1 cellular context compared by ENCODE assay signal in the genomic region with DNA sequence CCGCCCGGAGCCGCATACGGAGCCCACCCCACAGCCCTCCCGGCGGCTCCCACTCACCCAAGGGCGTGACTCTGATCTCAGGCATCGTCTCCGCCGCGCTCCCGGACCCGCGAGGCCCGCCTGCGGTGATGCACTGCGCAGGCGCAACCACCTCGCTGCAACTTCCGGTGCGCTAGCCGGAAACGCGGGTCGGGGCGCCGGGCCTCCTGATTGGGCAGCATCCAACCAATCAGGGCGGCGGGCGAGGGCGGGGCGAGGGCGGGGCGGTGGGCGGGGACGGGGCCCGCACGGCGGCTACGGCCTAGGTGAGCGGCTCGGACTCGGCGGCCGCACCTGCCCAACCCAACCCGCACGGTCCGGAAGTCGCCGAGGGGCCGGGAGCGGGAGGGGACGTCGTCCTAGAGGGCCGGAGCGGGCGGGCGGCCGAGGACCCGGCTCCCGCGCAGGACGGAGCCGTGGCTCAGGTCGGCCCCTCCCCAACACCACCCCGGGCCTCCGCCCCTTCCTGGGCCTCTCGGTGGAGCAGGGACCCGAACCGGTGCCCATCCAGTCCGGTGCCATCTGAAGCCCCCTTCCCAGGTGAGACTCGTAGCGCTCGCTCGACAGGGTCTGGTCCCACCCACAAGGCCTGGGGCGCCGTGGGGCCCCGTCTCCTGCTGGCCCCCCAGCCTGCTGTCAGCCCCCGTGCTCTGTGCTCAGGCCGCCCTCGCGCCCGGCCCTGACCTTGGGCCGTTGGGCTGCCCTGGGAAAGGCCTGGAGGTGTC.
A peak's percentile ranks its signal among the peaks of the same experiment; 100 is the strongest.
TF ChIP-seq lines count a peak whose summit lies in the region.

A gene (plus strand): TSS at position 279 of the 764 bp plus-strand sequence. CDS start 2,109 bp downstream, outside the sequence.
A gene (minus strand): TSS at position 137 of the 764 bp plus-strand sequence. CDS start 52 bp downstream, at position 85.

TF ChIP-seq in K562, 482 proteins besides CTCF, POLR2A, EP300 and RAD21 (continued from another document):
- TF ChIP-seq, protein P1, sequence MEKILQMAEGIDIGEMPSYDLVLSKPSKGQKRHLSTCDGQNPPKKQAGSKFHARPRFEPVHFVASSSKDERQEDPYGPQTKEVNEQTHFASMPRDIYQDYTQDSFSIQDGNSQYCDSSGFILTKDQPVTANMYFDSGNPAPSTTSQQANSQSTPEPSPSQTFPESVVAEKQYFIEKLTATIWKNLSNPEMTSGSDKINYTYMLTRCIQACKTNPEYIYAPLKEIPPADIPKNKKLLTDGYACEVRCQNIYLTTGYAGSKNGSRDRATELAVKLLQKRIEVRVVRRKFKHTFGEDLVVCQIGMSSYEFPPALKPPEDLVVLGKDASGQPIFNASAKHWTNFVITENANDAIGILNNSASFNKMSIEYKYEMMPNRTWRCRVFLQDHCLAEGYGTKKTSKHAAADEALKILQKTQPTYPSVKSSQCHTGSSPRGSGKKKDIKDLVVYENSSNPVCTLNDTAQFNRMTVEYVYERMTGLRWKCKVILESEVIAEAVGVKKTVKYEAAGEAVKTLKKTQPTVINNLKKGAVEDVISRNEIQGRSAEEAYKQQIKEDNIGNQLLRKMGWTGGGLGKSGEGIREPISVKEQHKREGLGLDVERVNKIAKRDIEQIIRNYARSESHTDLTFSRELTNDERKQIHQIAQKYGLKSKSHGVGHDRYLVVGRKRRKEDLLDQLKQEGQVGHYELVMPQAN (IDR thresholded peaks at IDR 0.05; ENCODE audit: borderline replicate concordance) = peak; percentile 42; the same call in 1 of the 2 replicates
- TF ChIP-seq ZFX (CRISPR knock-in tag; IDR thresholded peaks at IDR 0.05) (peak; percentile 96), CREM (IDR thresholded peaks at IDR 0.05; ENCODE audit: low read depth) (peak; percentile 71), KDM2B (CRISPR knock-in tag; IDR thresholded peaks at IDR 0.05) (0 out of 2 replicates have a peak, but pooled peaks have one; percentile 35), C11orf30 (IDR thresholded peaks at IDR 0.05; ENCODE audit: low read depth) (peak; percentile 81), FOXK2 (conservative IDR thresholded peaks at IDR 0.05 in 1 of 2, IDR thresholded peaks at IDR 0.05 in 1 of 2; ENCODE audit: low read depth in 2 of 2) (no peak), RFX7 (CRISPR knock-in tag; IDR thresholded peaks at IDR 0.05) (no peak), GABPB1 (CRISPR knock-in tag; IDR thresholded peaks at IDR 0.05) (peak; percentile 93), FUS (optimal IDR thresholded peaks at IDR 0.05; ENCODE audit: low read depth, low read length) (no peak), PRMT5 (CRISPR knock-in tag; IDR thresholded peaks at IDR 0.05) (peak; percentile 68; the same call in 1 of the 2 replicates), CBFA2T2 (conservative IDR thresholded peaks at IDR 0.05) (no peak), MAZ (CRISPR knock-in tag; conservative IDR thresholded peaks at IDR 0.05 in 1 of 2, IDR thresholded peaks at IDR 0.05 in 1 of 2) (peak; percentile 7 to 70; a peak in 2 of 4 replicates), EGR1 (conservative IDR thresholded peaks at IDR 0.05) (peak; percentile 39; the same call in 1 of the 2 replicates), POLR2G (IDR thresholded peaks at IDR 0.05; ENCODE audit: low read depth, low read length) (peak; percentile 89), ILF3 (IDR thresholded peaks at IDR 0.05; ENCODE audit: borderline replicate concordance) (no peak), TGIF2 (CRISPR knock-in tag; IDR thresholded peaks at IDR 0.05) (no peak; the same call in 1 of the 2 replicates), CTBP1 (IDR thresholded peaks at IDR 0.05; ENCODE audit: borderline replicate concordance) (peak; percentile 11; the same call in 1 of the 2 replicates), DMBX1 (CRISPR knock-in tag; IDR thresholded peaks at IDR 0.05; ENCODE audit: borderline replicate concordance) (0 out of 2 replicates have a peak, but pooled peaks have one; percentile 19), MBD2 (IDR thresholded peaks at IDR 0.05; ENCODE audit: borderline replicate concordance, low read depth) (peak; percentile 71; the same call in 1 of the 2 replicates), NCOR1 (IDR thresholded peaks at IDR 0.05) (no peak), CCNT2 (IDR thresholded peaks at IDR 0.05; ENCODE audit: borderline replicate concordance, extremely low read depth, insufficient read length, low read depth, low read length) (peak; percentile 43), RB1 (IDR thresholded peaks at IDR 0.05; ENCODE audit: low read depth) (peak; percentile 75), SIN3B (IDR thresholded peaks at IDR 0.05; ENCODE audit: low read depth) (peak; percentile 6; the same call in 1 of the 2 replicates), TRIM28 (IDR thresholded peaks at IDR 0.05) (no peak), POLR2AphosphoS5 (IDR thresholded peaks at IDR 0.05; ENCODE audit: control insufficient read depth, insufficient read depth, low read depth, low read length) (peak; percentile 67), HMG20B (CRISPR knock-in tag; IDR thresholded peaks at IDR 0.05) (no peak), CBX5 (IDR thresholded peaks at IDR 0.05; ENCODE audit: borderline replicate concordance, low read depth) (no peak), ZNF24 (IDR thresholded peaks at IDR 0.05) (no peak), RBBP5 (IDR thresholded peaks at IDR 0.05; ENCODE audit: borderline replicate concordance, insufficient read depth, low read length, poor library complexity, severe bottlenecking) (peak; percentile 81), CREB1 (IDR thresholded peaks at IDR 0.05) (no peak), CREB1 (CRISPR knock-in tag; IDR thresholded peaks at IDR 0.05) (peak; percentile 52; the same call in 1 of the 2 replicates), ZNF3 (CRISPR knock-in tag; IDR thresholded peaks at IDR 0.05) (no peak), ZNF12 (CRISPR knock-in tag; IDR thresholded peaks at IDR 0.05) (no peak), RBM34 (IDR thresholded peaks at IDR 0.05; ENCODE audit: borderline replicate concordance, insufficient read depth, low read length) (0 out of 2 replicates have a peak, but pooled peaks have one; percentile 5), HMGN3 (IDR thresholded peaks at IDR 0.05; ENCODE audit: borderline replicate concordance, extremely low read depth, insufficient read length, low read depth, low read length) (peak; percentile 52), ZBTB1 (CRISPR knock-in tag; IDR thresholded peaks at IDR 0.05; ENCODE audit: borderline replicate concordance, low read depth) (0 out of 2 replicates have a peak, but pooled peaks have one; percentile 20), PHF20 (IDR thresholded peaks at IDR 0.05; ENCODE audit: partially characterized antibody) (peak; percentile 79), ZNF274 (IDR thresholded peaks at IDR 0.05; ENCODE audit: borderline replicate concordance, low read depth, low read length) (no peak), SAFB (IDR thresholded peaks at IDR 0.05; ENCODE audit: borderline replicate concordance, low read depth, low read length) (peak; percentile 58; the same call in 1 of the 2 replicates), U2AF2 (optimal IDR thresholded peaks at IDR 0.05; ENCODE audit: low read depth, low read length) (no peak), NFIC (IDR thresholded peaks at IDR 0.05) (0 out of 2 replicates have a peak, but pooled peaks have one; percentile 5), NRF1 (conservative IDR thresholded peaks at IDR 0.05 in 1 of 2, IDR thresholded peaks at IDR 0.05 in 1 of 2) (peak; percentile 95 to 96)
- TF ChIP-seq, protein P2, sequence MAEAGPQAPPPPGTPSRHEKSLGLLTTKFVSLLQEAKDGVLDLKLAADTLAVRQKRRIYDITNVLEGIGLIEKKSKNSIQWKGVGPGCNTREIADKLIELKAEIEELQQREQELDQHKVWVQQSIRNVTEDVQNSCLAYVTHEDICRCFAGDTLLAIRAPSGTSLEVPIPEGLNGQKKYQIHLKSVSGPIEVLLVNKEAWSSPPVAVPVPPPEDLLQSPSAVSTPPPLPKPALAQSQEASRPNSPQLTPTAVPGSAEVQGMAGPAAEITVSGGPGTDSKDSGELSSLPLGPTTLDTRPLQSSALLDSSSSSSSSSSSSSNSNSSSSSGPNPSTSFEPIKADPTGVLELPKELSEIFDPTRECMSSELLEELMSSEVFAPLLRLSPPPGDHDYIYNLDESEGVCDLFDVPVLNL (CRISPR knock-in tag; IDR thresholded peaks at IDR 0.05; ENCODE audit: low read depth) = peak; percentile 9; the same call in 1 of the 2 replicates
- TF ChIP-seq, protein P3, sequence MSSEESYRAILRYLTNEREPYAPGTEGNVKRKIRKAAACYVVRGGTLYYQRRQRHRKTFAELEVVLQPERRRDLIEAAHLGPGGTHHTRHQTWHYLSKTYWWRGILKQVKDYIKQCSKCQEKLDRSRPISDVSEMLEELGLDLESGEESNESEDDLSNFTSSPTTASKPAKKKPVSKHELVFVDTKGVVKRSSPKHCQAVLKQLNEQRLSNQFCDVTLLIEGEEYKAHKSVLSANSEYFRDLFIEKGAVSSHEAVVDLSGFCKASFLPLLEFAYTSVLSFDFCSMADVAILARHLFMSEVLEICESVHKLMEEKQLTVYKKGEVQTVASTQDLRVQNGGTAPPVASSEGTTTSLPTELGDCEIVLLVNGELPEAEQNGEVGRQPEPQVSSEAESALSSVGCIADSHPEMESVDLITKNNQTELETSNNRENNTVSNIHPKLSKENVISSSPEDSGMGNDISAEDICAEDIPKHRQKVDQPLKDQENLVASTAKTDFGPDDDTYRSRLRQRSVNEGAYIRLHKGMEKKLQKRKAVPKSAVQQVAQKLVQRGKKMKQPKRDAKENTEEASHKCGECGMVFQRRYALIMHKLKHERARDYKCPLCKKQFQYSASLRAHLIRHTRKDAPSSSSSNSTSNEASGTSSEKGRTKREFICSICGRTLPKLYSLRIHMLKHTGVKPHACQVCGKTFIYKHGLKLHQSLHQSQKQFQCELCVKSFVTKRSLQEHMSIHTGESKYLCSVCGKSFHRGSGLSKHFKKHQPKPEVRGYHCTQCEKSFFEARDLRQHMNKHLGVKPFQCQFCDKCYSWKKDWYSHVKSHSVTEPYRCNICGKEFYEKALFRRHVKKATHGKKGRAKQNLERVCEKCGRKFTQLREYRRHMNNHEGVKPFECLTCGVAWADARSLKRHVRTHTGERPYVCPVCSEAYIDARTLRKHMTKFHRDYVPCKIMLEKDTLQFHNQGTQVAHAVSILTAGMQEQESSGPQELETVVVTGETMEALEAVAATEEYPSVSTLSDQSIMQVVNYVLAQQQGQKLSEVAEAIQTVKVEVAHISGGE (CRISPR knock-in tag; IDR thresholded peaks at IDR 0.05) = peak in 1 of 3 experiments; percentile 59; a peak in 3 of 6 replicates
- TF ChIP-seq, protein P4, sequence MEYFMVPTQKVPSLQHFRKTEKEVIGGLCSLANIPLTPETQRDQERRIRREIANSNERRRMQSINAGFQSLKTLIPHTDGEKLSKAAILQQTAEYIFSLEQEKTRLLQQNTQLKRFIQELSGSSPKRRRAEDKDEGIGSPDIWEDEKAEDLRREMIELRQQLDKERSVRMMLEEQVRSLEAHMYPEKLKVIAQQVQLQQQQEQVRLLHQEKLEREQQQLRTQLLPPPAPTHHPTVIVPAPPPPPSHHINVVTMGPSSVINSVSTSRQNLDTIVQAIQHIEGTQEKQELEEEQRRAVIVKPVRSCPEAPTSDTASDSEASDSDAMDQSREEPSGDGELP (CRISPR knock-in tag; IDR thresholded peaks at IDR 0.05; ENCODE audit: borderline replicate concordance) = peak; percentile 54; the same call in 1 of the 2 replicates
- TF ChIP-seq, protein P5, sequence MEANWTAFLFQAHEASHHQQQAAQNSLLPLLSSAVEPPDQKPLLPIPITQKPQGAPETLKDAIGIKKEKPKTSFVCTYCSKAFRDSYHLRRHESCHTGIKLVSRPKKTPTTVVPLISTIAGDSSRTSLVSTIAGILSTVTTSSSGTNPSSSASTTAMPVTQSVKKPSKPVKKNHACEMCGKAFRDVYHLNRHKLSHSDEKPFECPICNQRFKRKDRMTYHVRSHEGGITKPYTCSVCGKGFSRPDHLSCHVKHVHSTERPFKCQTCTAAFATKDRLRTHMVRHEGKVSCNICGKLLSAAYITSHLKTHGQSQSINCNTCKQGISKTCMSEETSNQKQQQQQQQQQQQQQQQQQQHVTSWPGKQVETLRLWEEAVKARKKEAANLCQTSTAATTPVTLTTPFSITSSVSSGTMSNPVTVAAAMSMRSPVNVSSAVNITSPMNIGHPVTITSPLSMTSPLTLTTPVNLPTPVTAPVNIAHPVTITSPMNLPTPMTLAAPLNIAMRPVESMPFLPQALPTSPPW (CRISPR knock-in tag; IDR thresholded peaks at IDR 0.05) = peak; percentile 91
- TF ChIP-seq, protein P6, sequence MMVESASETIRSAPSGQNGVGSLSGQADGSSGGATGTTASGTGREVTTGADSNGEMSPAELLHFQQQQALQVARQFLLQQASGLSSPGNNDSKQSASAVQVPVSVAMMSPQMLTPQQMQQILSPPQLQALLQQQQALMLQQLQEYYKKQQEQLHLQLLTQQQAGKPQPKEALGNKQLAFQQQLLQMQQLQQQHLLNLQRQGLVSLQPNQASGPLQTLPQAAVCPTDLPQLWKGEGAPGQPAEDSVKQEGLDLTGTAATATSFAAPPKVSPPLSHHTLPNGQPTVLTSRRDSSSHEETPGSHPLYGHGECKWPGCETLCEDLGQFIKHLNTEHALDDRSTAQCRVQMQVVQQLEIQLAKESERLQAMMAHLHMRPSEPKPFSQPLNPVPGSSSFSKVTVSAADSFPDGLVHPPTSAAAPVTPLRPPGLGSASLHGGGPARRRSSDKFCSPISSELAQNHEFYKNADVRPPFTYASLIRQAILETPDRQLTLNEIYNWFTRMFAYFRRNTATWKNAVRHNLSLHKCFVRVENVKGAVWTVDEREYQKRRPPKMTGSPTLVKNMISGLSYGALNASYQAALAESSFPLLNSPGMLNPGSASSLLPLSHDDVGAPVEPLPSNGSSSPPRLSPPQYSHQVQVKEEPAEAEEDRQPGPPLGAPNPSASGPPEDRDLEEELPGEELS (CRISPR knock-in tag; IDR thresholded peaks at IDR 0.05; ENCODE audit: borderline replicate concordance) = 0 out of 2 replicates have a peak, but pooled peaks have one; percentile 19
- TF ChIP-seq, protein P7, sequence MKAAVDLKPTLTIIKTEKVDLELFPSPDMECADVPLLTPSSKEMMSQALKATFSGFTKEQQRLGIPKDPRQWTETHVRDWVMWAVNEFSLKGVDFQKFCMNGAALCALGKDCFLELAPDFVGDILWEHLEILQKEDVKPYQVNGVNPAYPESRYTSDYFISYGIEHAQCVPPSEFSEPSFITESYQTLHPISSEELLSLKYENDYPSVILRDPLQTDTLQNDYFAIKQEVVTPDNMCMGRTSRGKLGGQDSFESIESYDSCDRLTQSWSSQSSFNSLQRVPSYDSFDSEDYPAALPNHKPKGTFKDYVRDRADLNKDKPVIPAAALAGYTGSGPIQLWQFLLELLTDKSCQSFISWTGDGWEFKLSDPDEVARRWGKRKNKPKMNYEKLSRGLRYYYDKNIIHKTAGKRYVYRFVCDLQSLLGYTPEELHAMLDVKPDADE (conservative IDR thresholded peaks at IDR 0.05; ENCODE audit: control insufficient read depth, low read depth, low read length) = peak; percentile 43; the same call in 1 of the 2 replicates
